In the genomic region with DNA sequence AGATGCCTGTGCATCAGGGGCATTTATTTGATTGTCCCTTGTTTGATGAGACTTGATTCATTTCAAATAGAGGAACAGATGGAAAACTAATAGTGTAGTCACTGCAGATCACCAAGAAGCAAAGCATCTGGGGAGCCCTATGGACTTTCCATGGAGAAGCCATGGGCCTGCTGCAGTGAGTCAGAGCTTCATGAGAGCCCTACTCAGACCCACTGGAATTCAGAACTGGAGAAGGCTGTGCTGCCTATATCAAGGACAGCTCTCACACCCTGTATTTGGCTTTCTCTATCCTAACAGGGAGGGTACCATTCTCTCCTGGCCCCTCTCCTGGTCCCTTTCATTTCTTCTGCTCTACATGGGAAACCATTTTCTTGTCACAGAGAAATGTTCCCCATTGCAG, we compare ENCODE assay signal across 29 cellular contexts.
"Had no signal": no experiment of that assay in that cellular context is flagged by ENCODE, and none has a peak within 500 bp of the region (broad histone marks: within the 10 kb centered on the region; RNA-seq: fewer than 3 reads in every experiment).

No MANE protein-coding gene starts in this region.

- H3K27me3 ChIP-seq: cardiac muscle cell, dorsolateral prefrontal cortex, pancreas, upper lobe of left lung had no signal

- H3K27ac Mint-ChIP-seq: activated CD8-positive, alpha-beta T cell treated with anti-CD3 and anti-CD28 coated beads for 36 hours; activated T-helper 17 cell treated with anti-CD3 and anti-CD28 coated beads, Interleukin-2, amount 50 U/mL, for 72 hours; naive B cell; stimulated activated memory B cell treated with anti-CD40 and anti-IgM and Interleukin-4, amounts not matched to agents 10 μg/mL and 1 μg/mL and 100 μg/mL, for 72 hours; stimulated activated naive CD8-positive, alpha-beta T cell treated with anti-CD3 and anti-CD28 coated beads, Interleukin-15, amount 100 ng/mL, for 72 hours; WTC11 had no signal

- DNase-seq: activated CD4-positive, alpha-beta T cell treated with anti-CD3 and anti-CD28 coated beads, Interleukin-2, amount 50 U/mL, for 1 hour; activated CD8-positive, alpha-beta T cell treated with anti-CD3 and anti-CD28 coated beads for 36 hours; activated gamma-delta T cell treated with Interleukin-2 at 50 U/mL for 16 hours; activated naive CD4-positive, alpha-beta T cell treated with anti-CD3 and anti-CD28 coated beads, Interleukin-2, amount 50 U/mL, for 16 hours; activated T-cell treated with anti-CD3 and anti-CD28 coated beads, Interleukin-2, amount 50 U/mL, for 4 hours; cerebellar nuclear complex; dorsolateral prefrontal cortex; effector memory CD4-positive, alpha-beta T cell; erythroblast; left ventricle myocardium inferior; naive B cell; nucleus accumbens; pancreas; retina; small intestine; stimulated activated CD4-positive, alpha-beta T cell treated with anti-CD3 and anti-CD28 coated beads, Interleukin-4, amount 100 ng/mL, for 4 hours; stimulated activated CD8-positive, alpha-beta memory T cell treated with anti-CD3 and anti-CD28 coated beads, Interleukin-4, amount 100 ng/mL, for 48 hours; stimulated activated naive CD8-positive, alpha-beta T cell treated with anti-CD3 and anti-CD28 coated beads, Interleukin-15, amount 100 ng/mL, for 72 hours; substantia nigra; T-helper 2 cell; upper lobe of left lung had no signal

- H3K36me3 ChIP-seq: cardiac muscle cell, left ventricle myocardium inferior, pancreas, prostate gland, upper lobe of left lung had no signal

- H3K4me3 Mint-ChIP-seq: activated CD8-positive, alpha-beta T cell treated with anti-CD3 and anti-CD28 coated beads for 36 hours; activated T-cell treated with anti-CD3 and anti-CD28 coated beads, Interleukin-2, amount 50 U/mL, for 4 hours; activated T-helper 17 cell treated with anti-CD3 and anti-CD28 coated beads, Interleukin-2, amount 50 U/mL, for 72 hours; naive B cell; stimulated activated memory B cell treated with anti-CD40 and anti-IgM and Interleukin-4, amounts not matched to agents 10 μg/mL and 1 μg/mL and 100 μg/mL, for 72 hours; stimulated activated naive CD8-positive, alpha-beta T cell treated with anti-CD3 and anti-CD28 coated beads, Interleukin-15, amount 100 ng/mL, for 72 hours; WTC11 had no signal

- H3K36me3 Mint-ChIP-seq: naive B cell; stimulated activated memory B cell treated with anti-CD40 and anti-IgM and Interleukin-4, amounts not matched to agents 10 μg/mL and 1 μg/mL and 100 μg/mL, for 72 hours; WTC11 had no signal

- H3K9me3 ChIP-seq: left ventricle myocardium inferior, pancreas, prostate gland, upper lobe of left lung had no signal

- H3K27ac ChIP-seq: cardiac muscle cell, coronary artery, dorsolateral prefrontal cortex, left ventricle myocardium inferior, pancreas, prostate gland, upper lobe of left lung had no signal

- H3K9me3 Mint-ChIP-seq: activated CD8-positive, alpha-beta T cell treated with anti-CD3 and anti-CD28 coated beads for 36 hours; activated T-helper 17 cell treated with anti-CD3 and anti-CD28 coated beads, Interleukin-2, amount 50 U/mL, for 72 hours had no signal

- H3K4me1 ChIP-seq: left ventricle myocardium inferior, pancreas, prostate gland, upper lobe of left lung had no signal

- H3K4me3 ChIP-seq: cardiac muscle cell, coronary artery, dorsolateral prefrontal cortex, left ventricle myocardium inferior, lung, pancreas, prostate gland, upper lobe of left lung had no signal

- H3K4me1 Mint-ChIP-seq: activated T-helper 17 cell treated with anti-CD3 and anti-CD28 coated beads, Interleukin-2, amount 50 U/mL, for 72 hours had no signal

- ATAC-seq: activated CD8-positive, alpha-beta T cell treated with anti-CD3 and anti-CD28 coated beads for 36 hours; activated T-cell treated with anti-CD3 and anti-CD28 coated beads, Interleukin-2, amount 50 U/mL, for 4 hours; activated T-helper 17 cell treated with anti-CD3 and anti-CD28 coated beads, Interleukin-2, amount 50 U/mL, for 72 hours; pancreas; sciatic nerve; stimulated activated memory B cell treated with anti-CD40 and anti-IgM and Interleukin-4, amounts not matched to agents 10 μg/mL and 1 μg/mL and 100 μg/mL, for 72 hours; stimulated activated naive CD8-positive, alpha-beta T cell treated with anti-CD3 and anti-CD28 coated beads, Interleukin-15, amount 100 ng/mL, for 72 hours; WTC11 had no signal
